In genomic region chr11:19380375-19380774, GRCh38 we compare ENCODE assay signal across 13 cellular contexts.
DNase-seq lines count a peak whose midpoint lies in the region; ATAC-seq and TF ChIP-seq lines count a peak whose summit lies in the region.
"Had no signal": no experiment of that assay in that cellular context is flagged by ENCODE, and none has a peak within 500 bp of the region (broad histone marks: within the 10 kb centered on the region; RNA-seq: fewer than 3 reads in every experiment).

No MANE protein-coding gene starts in this region.

- no peaks in the 10 kb centered on the region for H3K9me3 ChIP-seq in adrenal gland (replicated peaks in 1 of 3)
- H3K9me3 ChIP-seq: BE2C, gastrocnemius medialis had no signal

- TF ChIP-seq CTCF in adrenal gland (IDR thresholded peaks at IDR 0.05): no peak

- H3K27ac ChIP-seq in adrenal gland: peak overlapping the region in 1 of 5 donors; percentile 38
- H3K27ac ChIP-seq: gastrocnemius medialis had no signal

- 12 to 34% (median 22%) methylated on average over 2 of the region's 2 CpGs for WGBS in adrenal gland, 4 donors

- no peak overlapping the region for H3K4me3 ChIP-seq in adrenal gland
- H3K4me3 ChIP-seq: gastrocnemius medialis had no signal

- no peaks in the 10 kb centered on the region for H3K36me3 ChIP-seq in adrenal gland (replicated peaks in 1 of 2)
- H3K36me3 ChIP-seq: BE2C, gastrocnemius medialis had no signal

- DNase-seq in A172 (ENCODE audit: low spot score) (peak; percentile 97), HK-2 (ENCODE audit: unreplicated experiment) (peak; percentile 48), adrenal gland (peak; percentile 29 to 69 (median 61)), glomerular visceral epithelial cell (ENCODE audit: extremely low spot score) (peak; percentile 81)
- no peak for DNase-seq in stimulated activated CD4-positive, alpha-beta T cell treated with anti-CD3 and anti-CD28 coated beads, Interleukin-4, amount 100 ng/mL, for 24 hours
- DNase-seq in stimulated activated naive CD8-positive, alpha-beta T cell treated with anti-CD3 and anti-CD28 coated beads, Interleukin-15, Interleukin-2, amounts not matched to agents 100 U/mL and 50 U/mL, for 24 hours: no peak
- no peak for DNase-seq in activated naive CD4-positive, alpha-beta T cell treated with anti-CD3 and anti-CD28 coated beads, Interleukin-2, amount 50 U/mL, for 16 hours
- DNase-seq: activated CD4-positive, alpha-beta T cell treated with anti-CD3 and anti-CD28 coated beads, Interleukin-2, amount 50 U/mL, for 4 hours; BE2C; NCI-H1436; stimulated activated naive B cell treated with anti-CD40 and anti-IgM and Interleukin-4, amounts not matched to agents 10 μg/mL and 1 μg/mL and 100 μg/mL, for 72 hours had no signal

- TF ChIP-seq POLR2A in adrenal gland (IDR thresholded peaks at IDR 0.05): no peak

- H3K4me1 ChIP-seq in adrenal gland (replicated peaks in 1 of 2): no peaks in the 10 kb centered on the region
- H3K4me1 ChIP-seq: BE2C, gastrocnemius medialis had no signal

- H3K27me3 ChIP-seq in adrenal gland: peaks cover 4% of the 10 kb centered on the region

- ATAC-seq in GM21737 (IDR thresholded peaks at IDR 0.05; ENCODE audit: unreplicated experiment): no peak
- no peak for ATAC-seq in stimulated activated naive CD8-positive, alpha-beta T cell treated with anti-CD3 and anti-CD28 coated beads, Interleukin-15, Interleukin-2, amounts not matched to agents 100 U/mL and 50 U/mL, for 24 hours
- ATAC-seq: gastrocnemius medialis; stimulated activated naive B cell treated with anti-CD40 and anti-IgM and Interleukin-4, amounts not matched to agents 10 μg/mL and 1 μg/mL and 100 μg/mL, for 72 hours had no signal

- intact Hi-C loops in adrenal gland (cut with DNase I): no loop called here

Comparison
In these comparisons a context has a peak if more than half of its experiments do, and no peak if none do; other contexts are left out.
1. DNase-seq: peak in A172 (single experiment), HK-2 (single experiment), adrenal gland (7 of 7) and glomerular visceral epithelial cell (single experiment); none in stimulated activated CD4-positive, alpha-beta T cell treated with anti-CD3 and anti-CD28 coated beads, Interleukin-4, amount 100 ng/mL, for 24 hours (single experiment), stimulated activated naive CD8-positive, alpha-beta T cell treated with anti-CD3 and anti-CD28 coated beads, Interleukin-15, Interleukin-2, amounts not matched to agents 100 U/mL and 50 U/mL, for 24 hours (single experiment) and activated naive CD4-positive, alpha-beta T cell treated with anti-CD3 and anti-CD28 coated beads, Interleukin-2, amount 50 U/mL, for 16 hours (single experiment).